16 cellular contexts compared by ENCODE assay signal in genomic region chr15:42134617-42135243, GRCh38. TPM values are rescaled to one million over a fixed set of nuclear protein-coding genes. Genes with fewer than 3 reads are reported as not detected.
DNase-seq lines count a peak whose midpoint lies in the region; ATAC-seq and FAIRE-seq lines count a peak whose summit lies in the region.
"Had no signal": no experiment of that assay in that cellular context is flagged by ENCODE, and none has a peak within 500 bp of the region (broad histone marks: within the 10 kb centered on the region; RNA-seq: fewer than 3 reads in every experiment).

No MANE protein-coding gene starts in this region.

- H3K4me3 Mint-ChIP-seq in activated CD8-positive, alpha-beta memory T cell treated with anti-CD3 and anti-CD28 coated beads, Interleukin-2, amount 10 ng/mL, durations not matched to agents 7 days and 5 days, result no peak overlapping the region
- H3K4me3 Mint-ChIP-seq: CD4-positive, alpha-beta T cell; H9 had no signal

- H3K27me3 Mint-ChIP-seq in activated CD8-positive, alpha-beta memory T cell treated with anti-CD3 and anti-CD28 coated beads, Interleukin-2, amount 10 ng/mL, durations not matched to agents 7 days and 5 days, result peaks cover 27% of the 10 kb centered on the region

- DNase-seq in activated CD8-positive, alpha-beta memory T cell treated with anti-CD3 and anti-CD28 coated beads for 24 hours, result peak; percentile 24
- DNase-seq in activated CD8-positive, alpha-beta memory T cell treated with anti-CD3 and anti-CD28 coated beads, Interleukin-2, amount 10 ng/mL, durations not matched to agents 7 days and 5 days, result no peak
- DNase-seq in RCC 7860 (ENCODE audit: low spot score) (no peak), islet precursor cell (peak; percentile 22), OCI-M1 (lab: John Stamatoyannopoulos, UW) (no peak), ureter (ENCODE audit: low spot score) (no peak)
- no peak for DNase-seq in activated CD4-positive, alpha-beta T cell treated with anti-CD3 and anti-CD28 coated beads for 48 hours
- DNase-seq: 8988T, GF-D8, NCI-H2029 treated with DMSO at 0.1 percent for 48 hours had no signal

- no peaks in the 10 kb centered on the region for H3K4me1 Mint-ChIP-seq in activated CD8-positive, alpha-beta memory T cell treated with anti-CD3 and anti-CD28 coated beads, Interleukin-2, amount 10 ng/mL, durations not matched to agents 7 days and 5 days

- no peaks in the 10 kb centered on the region for H3K9me3 Mint-ChIP-seq in activated CD8-positive, alpha-beta memory T cell treated with anti-CD3 and anti-CD28 coated beads, Interleukin-2, amount 10 ng/mL, durations not matched to agents 7 days and 5 days (ENCODE audit: low read depth)
- H3K9me3 Mint-ChIP-seq: CD4-positive, alpha-beta T cell had no signal

- CTCF ChIA-PET in activated CD8-positive, alpha-beta memory T cell treated with anti-CD3 and anti-CD28 coated beads, Interleukin-2, amount 10 ng/mL, durations not matched to agents 7 days and 5 days (lab: Charles Lee), result interaction anchor here (0.8 to 2.1 kb wide), 10 partner anchors 14 to 150 kb away, joined by 3 to 20 read pairs (median 4); partner anchors contain the start of gene PLA2G4F

- no peak for ATAC-seq in activated CD8-positive, alpha-beta memory T cell treated with anti-CD3 and anti-CD28 coated beads, Interleukin-2, amount 10 ng/mL, durations not matched to agents 7 days and 5 days
- ATAC-seq in HG03521 (IDR thresholded peaks at IDR 0.05; ENCODE audit: unreplicated experiment), result no peak

- H3K27ac Mint-ChIP-seq in activated CD8-positive, alpha-beta memory T cell treated with anti-CD3 and anti-CD28 coated beads, Interleukin-2, amount 10 ng/mL, durations not matched to agents 7 days and 5 days, result no peak overlapping the region
- H3K27ac Mint-ChIP-seq: CD4-positive, alpha-beta T cell; H9 had no signal

- no peaks in the 10 kb centered on the region for H3K36me3 Mint-ChIP-seq in activated CD8-positive, alpha-beta memory T cell treated with anti-CD3 and anti-CD28 coated beads, Interleukin-2, amount 10 ng/mL, durations not matched to agents 7 days and 5 days

- peak; percentile 81 for FAIRE-seq in RCC 7860 (lab: Jason Lieb, UNC)

RNA-seq across cellular contexts. Expression of gene PLA2G4F, which starts 21.7 kb away (rescaled TPM):
- total RNA-seq in activated CD8-positive, alpha-beta memory T cell treated with anti-CD3 and anti-CD28 coated beads, Interleukin-2, amount 10 ng/mL, durations not matched to agents 7 days and 5 days, result not detected
- 47.8 TPM for total RNA-seq in ureter
- total RNA-seq: CD4-positive, alpha-beta T cell; H9; M059J; RPMI7951 had no signal

RNA-seq across cellular contexts. Expression of gene PLA2G4D, which starts 40.4 kb away (rescaled TPM):
- not detected for total RNA-seq in activated CD8-positive, alpha-beta memory T cell treated with anti-CD3 and anti-CD28 coated beads, Interleukin-2, amount 10 ng/mL, durations not matched to agents 7 days and 5 days
- total RNA-seq in ureter, result 0.13 TPM
- total RNA-seq: Calu3; CD4-positive, alpha-beta T cell; RPMI7951 had no signal

Comparison
In these comparisons a context has a peak if more than half of its experiments do, and no peak if none do; other contexts are left out.
1. DNase-seq: peak in activated CD8-positive, alpha-beta memory T cell treated with anti-CD3 and anti-CD28 coated beads for 24 hours (single experiment) and islet precursor cell (single experiment); none in activated CD8-positive, alpha-beta memory T cell treated with anti-CD3 and anti-CD28 coated beads, Interleukin-2, amount 10 ng/mL, durations not matched to agents 7 days and 5 days (single experiment), RCC 7860 (single experiment), OCI-M1 (single experiment), ureter (single experiment) and activated CD4-positive, alpha-beta T cell treated with anti-CD3 and anti-CD28 coated beads for 48 hours (single experiment).
2. RNA of gene PLA2G4F, which starts 21.7 kb away (total RNA-seq): 47.8 TPM in ureter (single experiment); not detected in activated CD8-positive, alpha-beta memory T cell treated with anti-CD3 and anti-CD28 coated beads, Interleukin-2, amount 10 ng/mL, durations not matched to agents 7 days and 5 days; every median in the first group is over 10 times any median in the second.